In the genomic region with DNA sequence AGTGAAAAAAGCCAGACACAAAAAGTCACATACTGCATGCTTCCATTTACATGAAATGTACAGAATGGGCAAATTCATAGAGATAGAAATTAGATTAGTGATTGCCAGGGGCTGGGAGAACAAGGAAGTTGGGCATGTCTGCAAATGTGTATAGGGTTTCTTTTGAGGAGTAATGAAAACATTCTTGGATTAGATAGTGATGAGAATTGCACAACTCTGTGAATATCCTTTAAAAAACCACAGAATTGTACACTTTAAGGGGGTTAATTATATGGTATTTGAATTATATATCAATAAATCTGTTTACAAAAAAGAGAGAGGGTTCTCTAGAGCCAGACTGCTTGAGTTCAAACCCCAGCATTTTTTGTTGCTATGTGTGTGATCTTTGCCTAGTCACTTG, we compare ENCODE assay signal across 19 cellular contexts.
"Had no signal": no experiment of that assay in that cellular context is flagged by ENCODE, and none has a peak within 500 bp of the region (broad histone marks: within the 10 kb centered on the region; RNA-seq: fewer than 3 reads in every experiment).

No MANE protein-coding gene starts in this region.

- FAIRE-seq: colon, small intestine had no signal

- DNase-seq: effector memory CD8-positive, alpha-beta T cell; heart left ventricle; hypothalamus; islet precursor cell; mucosa of descending colon; naive thymus-derived CD8-positive, alpha-beta T cell; posterior cingulate gyrus; small intestine; stimulated activated CD4-positive, alpha-beta T cell treated with anti-CD3 and anti-CD28 coated beads, Interleukin-12 subunit alpha, Interleukin-12 subunit beta, amount 100 ng/mL, for 4 hours; stimulated activated naive CD4-positive, alpha-beta T cell; stomach; substantia nigra; transverse colon had no signal

- ATAC-seq: effector memory CD8-positive, alpha-beta T cell; left lobe of liver; mucosa of descending colon; naive thymus-derived CD8-positive, alpha-beta T cell had no signal

- H3K9me3 ChIP-seq: esophagus muscularis mucosa, heart left ventricle, mucosa of descending colon, neutrophil, stomach, thoracic aorta, transverse colon had no signal

- H3K4me1 ChIP-seq: stomach had no signal

- H3K4me3 ChIP-seq: esophagus muscularis mucosa, heart left ventricle, mucosa of descending colon, stomach, thoracic aorta, transverse colon had no signal

- H3K36me3 ChIP-seq: esophagus muscularis mucosa, heart left ventricle, neutrophil, stomach, thoracic aorta, transverse colon had no signal

- H3K27me3 ChIP-seq: esophagus muscularis mucosa, heart left ventricle, transverse colon had no signal

- H3K27ac ChIP-seq: epithelial cell of prostate, esophagus muscularis mucosa, heart left ventricle, neutrophil, stomach, thoracic aorta, transverse colon had no signal
